In the genomic region with DNA sequence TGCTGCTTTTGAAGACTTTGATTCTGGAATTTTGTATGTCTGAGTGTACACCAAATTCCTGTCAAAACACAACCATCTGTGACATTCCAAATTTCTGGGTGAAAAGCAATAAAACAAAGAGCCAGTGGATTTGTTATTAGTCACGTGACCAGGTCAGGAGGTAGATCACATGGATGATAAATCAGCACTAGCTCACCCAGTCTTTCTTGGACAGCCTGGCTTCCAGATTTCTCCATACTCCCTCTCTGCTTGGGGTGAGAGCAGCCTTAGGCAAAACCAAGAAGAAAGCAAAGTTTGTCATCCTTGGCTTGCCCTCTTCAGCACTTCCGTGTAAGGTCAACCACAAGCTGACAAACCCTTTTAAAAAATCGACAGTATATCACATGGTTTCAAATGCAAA, we compare ENCODE assay signal across 19 cellular contexts.
DNase-seq lines count a peak whose midpoint lies in the region; ATAC-seq and TF ChIP-seq lines count a peak whose summit lies in the region.
"Had no signal": no experiment of that assay in that cellular context is flagged by ENCODE, and none has a peak within 500 bp of the region (broad histone marks: within the 10 kb centered on the region; RNA-seq: fewer than 3 reads in every experiment).

No MANE protein-coding gene starts in this region.

- no peak for ATAC-seq in HG03460 (IDR thresholded peaks at IDR 0.05; ENCODE audit: unreplicated experiment)
- ATAC-seq: SK-N-SH treated with all-trans-retinoic acid at 6 μM for 48 hours; stimulated activated memory B cell treated with anti-CD40 and anti-IgM and Interleukin-4, amounts not matched to agents 10 μg/mL and 1 μg/mL and 100 μg/mL, for 72 hours; upper lobe of right lung had no signal

- no peak overlapping the region for H3K27ac Mint-ChIP-seq in HFFc6
- H3K27ac Mint-ChIP-seq: activated CD4-positive, alpha-beta memory T cell treated with anti-CD3 and anti-CD28 coated beads for 36 hours; activated T-helper 1 cell treated with anti-CD3 and anti-CD28 coated beads, Interleukin-12 subunit alpha, Interleukin-12 subunit beta, Interleukin-2, Interleukin-4 antibody, amounts not matched to agents 30 ng/mL and 10 ng/mL and 1 ng/mL, durations not matched to agents 14 hours and 24 hours and 36 hours; B cell; stimulated activated memory B cell treated with anti-CD40 and anti-IgM and Interleukin-4, amounts not matched to agents 10 μg/mL and 1 μg/mL and 100 μg/mL, for 72 hours had no signal

- H3K27me3 Mint-ChIP-seq in HFFc6 (ENCODE audit: insufficient read depth) = no peaks in the 10 kb centered on the region; the same call in 1 of the 2 replicates
- H3K27me3 Mint-ChIP-seq: activated CD4-positive, alpha-beta memory T cell treated with anti-CD3 and anti-CD28 coated beads for 36 hours had no signal

- no peaks in the 10 kb centered on the region for H3K36me3 Mint-ChIP-seq in HFFc6 (ENCODE audit: low read depth)
- H3K36me3 Mint-ChIP-seq: activated CD4-positive, alpha-beta memory T cell treated with anti-CD3 and anti-CD28 coated beads for 36 hours; stimulated activated memory B cell treated with anti-CD40 and anti-IgM and Interleukin-4, amounts not matched to agents 10 μg/mL and 1 μg/mL and 100 μg/mL, for 72 hours had no signal

- no peak overlapping the region for H3K27ac ChIP-seq in brain microvascular endothelial cell
- H3K27ac ChIP-seq: neutrophil, upper lobe of right lung had no signal

- H3K9me3 Mint-ChIP-seq in HFFc6 = no peaks in the 10 kb centered on the region
- H3K9me3 Mint-ChIP-seq: activated CD4-positive, alpha-beta memory T cell treated with anti-CD3 and anti-CD28 coated beads for 36 hours; activated T-helper 1 cell treated with anti-CD3 and anti-CD28 coated beads, Interleukin-12 subunit alpha, Interleukin-12 subunit beta, Interleukin-2, Interleukin-4 antibody, amounts not matched to agents 30 ng/mL and 10 ng/mL and 1 ng/mL, durations not matched to agents 14 hours and 24 hours and 36 hours had no signal

- H3K27me3 ChIP-seq in brain microvascular endothelial cell (replicated peaks) = no peaks in the 10 kb centered on the region
- H3K27me3 ChIP-seq: neutrophil, upper lobe of right lung had no signal

- H3K36me3 ChIP-seq in brain microvascular endothelial cell (replicated peaks) = no peaks in the 10 kb centered on the region
- H3K36me3 ChIP-seq: neutrophil, upper lobe of right lung had no signal

- intact Hi-C loops in cardiac septum (cut with DNase I) = no loop called here

- no peak overlapping the region for H3K4me3 ChIP-seq in AG09309 (ENCODE audit: control insufficient read depth, low read depth, low read length)
- no peak overlapping the region for H3K4me3 ChIP-seq in brain microvascular endothelial cell (ENCODE audit: low read depth, low read length)
- H3K4me3 ChIP-seq: upper lobe of right lung had no signal

- H3K4me1 Mint-ChIP-seq in HFFc6 (ENCODE audit: low read depth) = peaks cover 7% of the 10 kb centered on the region
- H3K4me1 Mint-ChIP-seq: B cell; stimulated activated memory B cell treated with anti-CD40 and anti-IgM and Interleukin-4, amounts not matched to agents 10 μg/mL and 1 μg/mL and 100 μg/mL, for 72 hours had no signal

- no peak for TF ChIP-seq CTCF in AG09309 (IDR thresholded peaks at IDR 0.05; ENCODE audit: control insufficient read depth, insufficient read depth, low read depth, low read length, missing control alignments)
- TF ChIP-seq CTCF in HFFc6 (IDR thresholded peaks at IDR 0.05) = no peak
- TF ChIP-seq CTCF in brain microvascular endothelial cell (IDR thresholded peaks at IDR 0.05; ENCODE audit: low read depth, low read length, missing control alignments) = no peak

- DNase-seq in AG09309 (ENCODE audit: low read depth) = peak; percentile 10
- DNase-seq in HFFc6 = peak; percentile 40
- peak; percentile 22 for DNase-seq in brain microvascular endothelial cell
- DNase-seq in kidney tubule cell (ENCODE audit: low spot score) = peak; percentile 36
- no peak for DNase-seq in OCI-M1 (lab: John Stamatoyannopoulos, UW)
- DNase-seq in cardiac septum (ENCODE audit: low spot score) = no peak
- DNase-seq in NCI-H2107 (lab: John Stamatoyannopoulos, UW) = no peak
- DNase-seq: activated CD4-positive, alpha-beta memory T cell treated with anti-CD3 and anti-CD28 coated beads for 36 hours; DMS53; kidney; NCI-H1694; NCI-H510A treated with DMSO at 0.1 percent for 48 hours; upper lobe of right lung had no signal

- H3K4me3 Mint-ChIP-seq in HFFc6 = 0 out of 2 replicates have a peak overlapping the region, but pooled peaks have one; percentile 8
- H3K4me3 Mint-ChIP-seq: activated CD4-positive, alpha-beta memory T cell treated with anti-CD3 and anti-CD28 coated beads for 36 hours; activated T-helper 1 cell treated with anti-CD3 and anti-CD28 coated beads, Interleukin-12 subunit alpha, Interleukin-12 subunit beta, Interleukin-2, Interleukin-4 antibody, amounts not matched to agents 30 ng/mL and 10 ng/mL and 1 ng/mL, durations not matched to agents 14 hours and 24 hours and 36 hours; B cell; stimulated activated memory B cell treated with anti-CD40 and anti-IgM and Interleukin-4, amounts not matched to agents 10 μg/mL and 1 μg/mL and 100 μg/mL, for 72 hours had no signal

- in situ Hi-C loops in brain microvascular endothelial cell (cut with HindIII; ENCODE audit: low pct_ligation_motif_present, low sequenced_read_pairs) = no loop called here

Comparison
In these comparisons a context has a peak if more than half of its experiments do, and no peak if none do; other contexts are left out.
1. DNase-seq: peak in AG09309 (single experiment), HFFc6 (single experiment), brain microvascular endothelial cell (single experiment) and kidney tubule cell (single experiment); none in OCI-M1 (single experiment), cardiac septum (single experiment) and NCI-H2107 (single experiment).